In genomic region chrX:154370300-154370881, GRCh38 we compare ENCODE assay signal across 8 cellular contexts. TPM values are rescaled to one million over a fixed set of nuclear protein-coding genes. Genes with fewer than 3 reads are reported as not detected.
DNase-seq lines count a peak whose midpoint lies in the region; ATAC-seq and TF ChIP-seq lines count a peak whose summit lies in the region.

No MANE protein-coding gene starts in this region.

- H3K27ac ChIP-seq in A673 (ENCODE audit: low read depth, low read length, poor library complexity, severe bottlenecking), result peak overlapping the region; percentile 96
- H3K27ac ChIP-seq in left lung, result peak overlapping the region; percentile 89 to 90
- peak overlapping the region; percentile 87 to 95 (median 89) for H3K27ac ChIP-seq in thyroid gland

- POLR2A ChIA-PET in A673 (lab: Charles Lee; ENCODE audit: low non-redundant PET) (interaction anchor here (0.7 kb wide), 4 partner anchors 27 to 596 kb away, joined by 3 to 13 read pairs (median 10); no protein-coding TSS in a partner anchor), HEK293T (lab: Yijun Ruan, JAX) (interaction anchor here (1.0 to 2.2 kb wide), 7 partner anchors 9 to 350 kb away, joined by 3 to 7 read pairs (median 4); partner anchors contain the start of genes EMD and RPL10)

- in situ Hi-C loops in GM13977 (cut with MboI; ENCODE audit: low pct_unique_long_range_greater_than_20kb, low sequenced_read_pairs, unreplicated experiment), result no loop called here

- WGBS in thyroid gland, 2 donors, result 0% methylated on average over 1 of the region's 52 CpGs; no CpG with 5 or more reads in 1 of the 2 donors

- TF ChIP-seq CTCF in A673 (conservative IDR thresholded peaks at IDR 0.05; ENCODE audit: low read depth, low read length) (no peak), left lung (IDR thresholded peaks at IDR 0.05) (no peak), thyroid gland (IDR thresholded peaks at IDR 0.05) (no peak), GM13977 (IDR thresholded peaks at IDR 0.05; ENCODE audit: extremely low read depth, insufficient read depth, missing control alignments) (no peak)

- BruUV-seq in A673 (replicated peaks; lab: Mats Ljungman, UMichigan), result no TSS peak

- H3K27me3 ChIP-seq in A673 (replicated peaks; ENCODE audit: insufficient read depth, low read depth, low read length, poor library complexity) (no peaks in the 10 kb centered on the region), left lung (no peaks in the 10 kb centered on the region), thyroid gland (no peaks in the 10 kb centered on the region)

- CTCF ChIA-PET in A673 (lab: Charles Lee) (no interaction called here), HEK293T (lab: Yijun Ruan, JAX) (interaction anchor here (0.5 to 1.0 kb wide), 2 partner anchors 13 to 178 kb away, joined by 3 read pairs; no protein-coding TSS in a partner anchor)

- no peak for TF ChIP-seq POLR2A in thyroid gland (IDR thresholded peaks at IDR 0.05)

- ATAC-seq in left lung (no peak), HG03439 (IDR thresholded peaks at IDR 0.05; ENCODE audit: unreplicated experiment) (no peak)

- H3K4me1 ChIP-seq in A673 (ENCODE audit: insufficient read depth, low read length, poor library complexity, severe bottlenecking) (peaks cover 21% of the 10 kb centered on the region), left lung (peaks cover 0 to 51% of the 10 kb centered on the region in 2 donors), thyroid gland (peaks cover 11 to 25% of the 10 kb centered on the region in 2 donors)

- H3K36me3 ChIP-seq in A673 (ENCODE audit: insufficient read depth, low read length, poor library complexity, severe bottlenecking), result peaks cover 28% of the 10 kb centered on the region
- H3K36me3 ChIP-seq in left lung, result peaks cover 0 to 28% of the 10 kb centered on the region in 2 donors
- peaks cover 5 to 21% of the 10 kb centered on the region in 2 donors for H3K36me3 ChIP-seq in thyroid gland

- DNase-seq in A673 (ENCODE audit: low spot score), result no peak
- DNase-seq in HEK293T (ENCODE audit: extremely low spot score), result no peak
- peak; percentile 48 for DNase-seq in astrocyte of the hippocampus (ENCODE audit: low read depth, low spot score)
- DNase-seq in left lung, result no peak
- DNase-seq in thyroid gland, result peak; percentile 30 to 42
- DNase-seq in GM13977 (ENCODE audit: low spot score), result no peak
- no peak for DNase-seq in stimulated activated CD4-positive, alpha-beta T cell treated with anti-CD3 and anti-CD28 coated beads, Interleukin-1b, Interleukin-23, amount 100 ng/mL, for 48 hours

- intact Hi-C loops in A673 (cut with micrococcal nuclease; ENCODE audit: unreplicated experiment), result no loop called here
- intact Hi-C loops in left lung (cut with DNase I), result no loop called here
- intact Hi-C loops in thyroid gland (cut with DNase I), result no loop called here

- H3K9me3 ChIP-seq in A673 (ENCODE audit: low read depth, low read length, poor library complexity, severe bottlenecking) (no peaks in the 10 kb centered on the region), left lung (no peaks in the 10 kb centered on the region), thyroid gland (no peaks in the 10 kb centered on the region)

- peak overlapping the region; percentile 81 for H3K4me3 ChIP-seq in A673 (ENCODE audit: low read depth, low read length, poor library complexity, severe bottlenecking)
- peak overlapping the region; percentile 58 to 72 for H3K4me3 ChIP-seq in left lung
- H3K4me3 ChIP-seq in thyroid gland (replicated peaks in 1 of 3), result peak overlapping the region in 2 of 3 donors; percentile 50 to 73

TF ChIP-seq in HEK293T, 16 proteins besides CTCF, POLR2A, EP300 and RAD21:
- TF ChIP-seq HDGF (IDR thresholded peaks at IDR 0.05; ENCODE audit: borderline replicate concordance) (0 out of 2 replicates have a peak, but pooled peaks have one; percentile 43), PKNOX1 (IDR thresholded peaks at IDR 0.05) (no peak), SP1 (IDR thresholded peaks at IDR 0.05) (no peak)

RNA-seq across cellular contexts. Expression of gene FLNA, which starts 4.0 kb away (rescaled TPM):
- total RNA-seq in A673 (2021), result 1,123 and 1,210 TPM in 2 replicates
- 1,000 to 10,000 TPM; 1,139 to 1,793 TPM for total RNA-seq in left lung
- total RNA-seq in thyroid gland, result 100 to 1,000 TPM; 143 to 553 (median 291) TPM

RNA-seq across cellular contexts. Expression of gene EMD, which starts 8.7 kb away (rescaled TPM):
- 79.6 and 84.7 TPM in 2 replicates for total RNA-seq in A673 (2021)
- total RNA-seq in left lung, result 10 to 100 TPM; 50.1 to 56.6 TPM
- total RNA-seq in thyroid gland, result 10 to 100 TPM; 36.5 to 71.6 (median 57.2) TPM

RNA-seq across cellular contexts. Expression of gene RPL10, which starts 27.8 kb away (rescaled TPM):
- total RNA-seq in A673 (2021) (2,429 and 2,445 TPM in 2 replicates), left lung (1,000 to 10,000 TPM; 2,309 to 2,455 TPM), thyroid gland (1,000 to 10,000 TPM; 1,199 to 6,548 (median 3,258) TPM)

RNA-seq across cellular contexts. Expression of gene DNASE1L1, which starts 38.7 kb away (rescaled TPM):
- 6.8 and 8.3 TPM in 2 replicates for total RNA-seq in A673 (2021)
- total RNA-seq in left lung, result 10 to 100 TPM; 34.7 to 36.1 TPM
- 10 to 100 TPM; 40.7 to 92.9 (median 61.6) TPM for total RNA-seq in thyroid gland

RNA-seq across cellular contexts. Expression of gene TAFAZZIN, which starts 40.9 kb away (rescaled TPM):
- total RNA-seq in A673 (2021) (41.8 and 55.8 TPM in 2 replicates), left lung (10 to 100 TPM; 34.7 to 45.5 TPM), thyroid gland (10 to 100 TPM; 41.1 to 75.9 (median 59.0) TPM)

Comparison
In these comparisons a context has a peak if more than half of its experiments do, and no peak if none do; other contexts are left out.
1. DNase-seq: peak in astrocyte of the hippocampus (single experiment) and thyroid gland (2 of 2); none in A673 (single experiment), HEK293T (single experiment), left lung (0 of 2), GM13977 (single experiment) and stimulated activated CD4-positive, alpha-beta T cell treated with anti-CD3 and anti-CD28 coated beads, Interleukin-1b, Interleukin-23, amount 100 ng/mL, for 48 hours (single experiment).
2. Peak in every context shown above with its lines, with median percentiles within 50 percentile points of each other: H3K27ac ChIP-seq and H3K4me3 ChIP-seq.